Comparison of ENCODE assay signal across 9 cellular contexts in genomic region chr19:45251452-45252354, GRCh38. TPM values are rescaled to one million over a fixed set of nuclear protein-coding genes. Genes with fewer than 3 reads are reported as not detected.
A peak's percentile ranks its signal among the peaks of the same experiment; 100 is the strongest.
DNase-seq lines count a peak whose midpoint lies in the region; ATAC-seq and TF ChIP-seq lines count a peak whose summit lies in the region.
"Had no signal": no experiment of that assay in that cellular context is flagged by ENCODE, and none has a peak within 500 bp of the region (broad histone marks: within the 10 kb centered on the region; RNA-seq: fewer than 3 reads in every experiment).

No MANE protein-coding gene starts in this region.

- H3K4me2 ChIP-seq in Karpas-422 (ENCODE audit: low read depth, low read length, poor library complexity, severe bottlenecking): peak overlapping the region; percentile 84

- H3K27me3 Mint-ChIP-seq in CD4-positive, CD25-positive, alpha-beta regulatory T cell: peaks cover 9% of the 10 kb centered on the region
- H3K27me3 Mint-ChIP-seq in MCF 10A (ENCODE audit: insufficient read depth, unreplicated experiment): no peaks in the 10 kb centered on the region

- H3K36me3 ChIP-seq in CD4-positive, CD25-positive, alpha-beta regulatory T cell (ENCODE audit: control insufficient read depth, insufficient read depth, low read length): no peaks in the 10 kb centered on the region
- H3K36me3 ChIP-seq in Karpas-422 (ENCODE audit: insufficient read depth, low read length) (no peaks in the 10 kb centered on the region), thoracic aorta (no peaks in the 10 kb centered on the region)

- H3K9ac ChIP-seq in Karpas-422 (ENCODE audit: low read length): peak overlapping the region; percentile 97

- POLR2A ChIA-PET in MCF 10A (lab: Yijun Ruan, JAX): no interaction called here

- peak overlapping the region; percentile 84 to 98 (median 95) for H3K4me3 Mint-ChIP-seq in CD4-positive, CD25-positive, alpha-beta regulatory T cell
- H3K4me3 Mint-ChIP-seq in MCF 10A (ENCODE audit: unreplicated experiment): peak overlapping the region; percentile 83

- H3K27ac Mint-ChIP-seq in CD4-positive, CD25-positive, alpha-beta regulatory T cell: peak overlapping the region; percentile 48 to 90 (median 87)
- peak overlapping the region; percentile 93 for H3K27ac Mint-ChIP-seq in MCF 10A (ENCODE audit: low read depth, unreplicated experiment)

- no TSS peak for BruUV-seq in MCF 10A (replicated peaks; lab: Mats Ljungman, UMichigan)

- no peaks in the 10 kb centered on the region for H3K9me3 Mint-ChIP-seq in CD4-positive, CD25-positive, alpha-beta regulatory T cell
- H3K9me3 Mint-ChIP-seq in MCF 10A (ENCODE audit: unreplicated experiment): no peaks in the 10 kb centered on the region

- H2AFZ ChIP-seq in Karpas-422 (ENCODE audit: low read length): no peak overlapping the region

- peak overlapping the region; percentile 19 for H3K4me3 ChIP-seq in CD4-positive, CD25-positive, alpha-beta regulatory T cell (ENCODE audit: low read depth, low read length)
- peak overlapping the region; percentile 99 for H3K4me3 ChIP-seq in Karpas-422 (ENCODE audit: low read length)
- peak overlapping the region; percentile 94 for H3K4me3 ChIP-seq in thoracic aorta

- DNase-seq in CD4-positive, CD25-positive, alpha-beta regulatory T cell: peak in 1 of 3 donors; percentile 25
- DNase-seq in Karpas-422 (peak; percentile 56), MCF 10A (ENCODE audit: unreplicated experiment) (no peak), left lobe of liver (ENCODE audit: low spot score) (no peak), thoracic aorta (ENCODE audit: low spot score) (no peak), NCI-H2107 (lab: John Stamatoyannopoulos, UW) (no peak), putamen (ENCODE audit: low spot score) (no peak), HuH-7.5 (ENCODE audit: low spot score) (no peak)

- CTCF ChIA-PET in MCF 10A (lab: Yijun Ruan, JAX): interaction anchor here (0.8 to 0.9 kb wide), 2 partner anchors 87 to 160 kb away, joined by 3 to 4 read pairs; no protein-coding TSS in a partner anchor

- H3K9me3 ChIP-seq in CD4-positive, CD25-positive, alpha-beta regulatory T cell (ENCODE audit: control insufficient read depth in 2 of 2, low read length in 2 of 2): no peaks in the 10 kb centered on the region
- H3K9me3 ChIP-seq in Karpas-422 (ENCODE audit: low read length) (no peaks in the 10 kb centered on the region), thoracic aorta (no peaks in the 10 kb centered on the region)

- no peaks in the 10 kb centered on the region for H3K27me3 ChIP-seq in CD4-positive, CD25-positive, alpha-beta regulatory T cell (ENCODE audit: control insufficient read depth, insufficient read depth, low read length)
- H3K27me3 ChIP-seq in Karpas-422 (ENCODE audit: low read length) (no peaks in the 10 kb centered on the region), thoracic aorta (replicated peaks; ENCODE audit: insufficient read depth) (no peaks in the 10 kb centered on the region)

- no peak for TF ChIP-seq CTCF in MCF 10A (IDR thresholded peaks at IDR 0.05; ENCODE audit: unreplicated experiment)
- no peak for TF ChIP-seq CTCF in thoracic aorta (IDR thresholded peaks at IDR 0.05)

- no peaks in the 10 kb centered on the region for H3K36me3 Mint-ChIP-seq in CD4-positive, CD25-positive, alpha-beta regulatory T cell
- peaks cover 4% of the 10 kb centered on the region for H3K36me3 Mint-ChIP-seq in MCF 10A (ENCODE audit: insufficient read depth, unreplicated experiment)

- peak overlapping the region; percentile 41 for H3K27ac ChIP-seq in CD4-positive, CD25-positive, alpha-beta regulatory T cell (ENCODE audit: insufficient read depth, low read length, poor library complexity, severe bottlenecking)
- peak overlapping the region; percentile 53 for H3K27ac ChIP-seq in Karpas-422 (ENCODE audit: low read length)
- peak overlapping the region in 1 of 2 donors; percentile 22 for H3K27ac ChIP-seq in thoracic aorta

- H3K4me1 ChIP-seq in CD4-positive, CD25-positive, alpha-beta regulatory T cell (ENCODE audit: control insufficient read depth, insufficient read depth, low read length, poor library complexity, severe bottlenecking): peaks cover 44% of the 10 kb centered on the region
- H3K4me1 ChIP-seq in Karpas-422 (ENCODE audit: low read length): peaks cover 28% of the 10 kb centered on the region
- peaks cover 19 to 35% of the 10 kb centered on the region in 2 donors for H3K4me1 ChIP-seq in thoracic aorta (ENCODE audit: control insufficient read depth in 1 of 2, low read depth in 2 of 2)

- intact Hi-C loops in MCF 10A (cut with micrococcal nuclease): loop anchor here (5.0 kb wide), 1 partner anchor 226 kb away; no protein-coding TSS in a partner anchor

- H3K4me1 Mint-ChIP-seq in CD4-positive, CD25-positive, alpha-beta regulatory T cell: peaks cover 7 to 50% (median 30%) of the 10 kb centered on the region in 4 donors
- peaks cover 20% of the 10 kb centered on the region for H3K4me1 Mint-ChIP-seq in MCF 10A (ENCODE audit: insufficient read depth, unreplicated experiment)

- ATAC-seq in CD4-positive, CD25-positive, alpha-beta regulatory T cell (ENCODE audit: low read depth in 2 of 2): no peak
- ATAC-seq in left lobe of liver (peak; percentile 8), thoracic aorta (ENCODE audit: insufficient number of reproducible peaks, low FRiP score, low read depth) (no peak)

- H4K20me1 ChIP-seq in Karpas-422 (ENCODE audit: insufficient read depth, low read depth, low read length): no peaks in the 10 kb centered on the region

- H3K79me2 ChIP-seq in Karpas-422 (ENCODE audit: low read length): peaks cover 48% of the 10 kb centered on the region

- no peaks in the 10 kb centered on the region for H3K9me2 ChIP-seq in Karpas-422 (replicated peaks; ENCODE audit: insufficient read depth, low read length)

RNA-seq across cellular contexts. Expression of gene MARK4, which starts 0.6 kb away (rescaled TPM):
- 61.0 TPM for total RNA-seq in CD4-positive, CD25-positive, alpha-beta regulatory T cell
- 1 to 10 TPM in 2 of 4 donors, under 1 TPM in 2; 0.38 to 1.6 (median 0.85) TPM for polyA plus RNA-seq in CD4-positive, CD25-positive, alpha-beta regulatory T cell
- 17.9 and 20.2 TPM in 2 replicates for total RNA-seq in Karpas-422 (2014; rRNA removed; shearing (Covaris generic); ENCODE audit: low replicate concordance)
- total RNA-seq in MCF 10A (2022): 22.4 and 24.2 TPM in 2 replicates
- total RNA-seq in left lobe of liver: 17.5 TPM
- total RNA-seq in thoracic aorta: 10 to 100 TPM; 24.1 to 36.2 TPM

RNA-seq across cellular contexts. Expression of gene EXOC3L2, which starts 6.5 kb away (rescaled TPM):
- total RNA-seq in CD4-positive, CD25-positive, alpha-beta regulatory T cell: not detected
- not detected for polyA plus RNA-seq in CD4-positive, CD25-positive, alpha-beta regulatory T cell
- total RNA-seq in Karpas-422 (2014; rRNA removed; shearing (Covaris generic); ENCODE audit: low replicate concordance): not detected in 2 replicates
- not detected in 2 replicates for total RNA-seq in MCF 10A (2022)
- total RNA-seq in left lobe of liver: 4.3 TPM
- total RNA-seq in thoracic aorta: 1 to 10 TPM; 2.2 to 2.4 TPM
- total RNA-seq: renal cortical epithelial cell had no signal

Comparison
In these comparisons a context has a peak if more than half of its experiments do, and no peak if none do; other contexts are left out.
1. H3K4me3 ChIP-seq: peak in every context shown above with its lines; median percentile 99 in Karpas-422; 94 in thoracic aorta; 19 in CD4-positive, CD25-positive, alpha-beta regulatory T cell.